16 cellular contexts compared by ENCODE assay signal in the genomic region with DNA sequence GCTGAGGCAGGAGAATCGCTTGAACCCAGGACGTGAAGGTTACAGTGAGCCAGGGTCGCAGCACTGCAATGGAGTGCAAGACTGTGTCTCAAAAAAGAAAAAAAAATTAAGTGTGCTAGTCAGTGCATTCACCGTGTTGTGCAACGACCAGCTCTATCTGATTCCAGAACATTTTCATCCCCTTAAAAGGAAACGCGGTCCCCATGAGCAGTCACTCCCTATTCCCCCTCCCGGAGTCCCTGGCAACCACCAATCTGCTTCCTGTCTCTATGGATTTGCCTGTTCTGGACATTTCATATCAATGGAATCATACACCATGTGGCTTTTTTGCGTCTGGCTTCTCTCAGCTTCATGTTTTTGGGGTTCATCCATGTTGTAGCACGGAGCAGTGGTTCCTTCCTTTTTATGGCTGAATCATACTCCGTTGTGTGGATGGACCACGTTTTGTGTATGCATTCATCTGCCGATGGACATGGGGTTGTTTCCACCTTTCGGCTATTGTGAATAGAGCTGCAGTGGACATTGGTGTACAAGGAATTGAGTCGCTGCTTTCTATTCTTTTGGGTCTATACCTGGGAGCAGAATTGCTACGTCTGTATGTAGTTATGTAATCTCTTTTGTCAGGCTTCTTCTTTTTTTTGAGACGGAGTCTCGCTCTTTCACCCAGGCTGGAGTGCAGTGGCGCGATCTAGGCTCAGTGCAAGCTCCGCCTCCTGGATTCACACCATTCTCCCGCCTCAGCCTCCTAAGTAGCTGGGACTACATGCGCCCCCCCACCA. TPM values are rescaled to one million over a fixed set of nuclear protein-coding genes. Genes with fewer than 3 reads are reported as not detected.
DNase-seq lines count a peak whose midpoint lies in the region; ATAC-seq and TF ChIP-seq lines count a peak whose summit lies in the region.
"Had no signal": no experiment of that assay in that cellular context is flagged by ENCODE, and none has a peak within 500 bp of the region (broad histone marks: within the 10 kb centered on the region; RNA-seq: fewer than 3 reads in every experiment).

No MANE protein-coding gene starts in this region.

- ATAC-seq in omental fat pad (ENCODE audit: low FRiP score) (peak; percentile 52), upper lobe of right lung (no peak), HG03025 (IDR thresholded peaks at IDR 0.05; ENCODE audit: low FRiP score, unreplicated experiment) (no peak), HG03280 (IDR thresholded peaks at IDR 0.05; ENCODE audit: unreplicated experiment) (no peak)

- intact Hi-C loops in upper lobe of right lung (cut with DNase I) = no loop called here

- H3K4me1 ChIP-seq in upper lobe of right lung = peaks cover 38% of the 10 kb centered on the region

- no peaks in the 10 kb centered on the region for H3K27me3 Mint-ChIP-seq in T-helper 2 cell treated with Interferon-gamma antibody and Interleukin-4, amounts not matched to agents 5 μg/mL and 100 μg/mL, for 36 hours (ENCODE audit: low read depth)
- H3K27me3 Mint-ChIP-seq: activated CD4-positive, alpha-beta memory T cell treated with anti-CD3 and anti-CD28 coated beads for 36 hours; activated naive CD8-positive, alpha-beta T cell treated with anti-CD3 and anti-CD28 coated beads, Interleukin-2, amount 10 ng/mL, durations not matched to agents 7 days and 5 days had no signal

- H3K4me3 Mint-ChIP-seq in T-helper 2 cell treated with Interferon-gamma antibody and Interleukin-4, amounts not matched to agents 5 μg/mL and 100 μg/mL, for 36 hours = no peak overlapping the region
- H3K4me3 Mint-ChIP-seq: activated CD4-positive, alpha-beta memory T cell treated with anti-CD3 and anti-CD28 coated beads for 36 hours; activated naive CD8-positive, alpha-beta T cell treated with anti-CD3 and anti-CD28 coated beads, Interleukin-2, amount 10 ng/mL, durations not matched to agents 7 days and 5 days had no signal

- peaks cover 15% of the 10 kb centered on the region for H3K36me3 Mint-ChIP-seq in T-helper 2 cell treated with Interferon-gamma antibody and Interleukin-4, amounts not matched to agents 5 μg/mL and 100 μg/mL, for 36 hours (ENCODE audit: low read depth)
- H3K36me3 Mint-ChIP-seq: activated CD4-positive, alpha-beta memory T cell treated with anti-CD3 and anti-CD28 coated beads for 36 hours had no signal

- H3K4me3 ChIP-seq in fibroblast of pulmonary artery (replicated peaks; ENCODE audit: low read depth, low read length) = no peak overlapping the region
- H3K4me3 ChIP-seq in upper lobe of right lung = no peak overlapping the region
- H3K4me3 ChIP-seq: MG63, SJSA1, skin epidermis had no signal

- H3K36me3 ChIP-seq in upper lobe of right lung = peaks cover 3% of the 10 kb centered on the region

- no peak for DNase-seq in T-helper 2 cell treated with Interferon-gamma antibody and Interleukin-4, amounts not matched to agents 5 μg/mL and 100 μg/mL, for 36 hours (ENCODE audit: low spot score)
- DNase-seq in T-helper 2 cell (no peak), fibroblast of pulmonary artery (ENCODE audit: low read depth) (peak; percentile 98), omental fat pad (ENCODE audit: low spot score) (no peak), upper lobe of right lung (no peak), NCI-H1417 treated with DMSO at 0.1 percent for 48 hours (lab: John Stamatoyannopoulos, UW) (no peak)
- DNase-seq: 8988T; activated CD4-positive, alpha-beta memory T cell treated with anti-CD3 and anti-CD28 coated beads for 36 hours; activated naive CD8-positive, alpha-beta T cell treated with anti-CD3 and anti-CD28 coated beads, Interleukin-2, amount 10 ng/mL, durations not matched to agents 7 days and 5 days; MG63; stimulated activated CD8-positive, alpha-beta memory T cell treated with anti-CD3 and anti-CD28 coated beads, Interleukin-4, amount 100 ng/mL, for 48 hours had no signal

- no peaks in the 10 kb centered on the region for H3K27me3 ChIP-seq in upper lobe of right lung
- H3K27me3 ChIP-seq: MG63, SJSA1 had no signal

- H3K9me3 ChIP-seq in upper lobe of right lung = no peaks in the 10 kb centered on the region
- H3K9me3 ChIP-seq: MG63, SJSA1 had no signal

- H3K27ac ChIP-seq in upper lobe of right lung = peak overlapping the region; percentile 67
- H3K27ac ChIP-seq: epithelial cell of prostate, SJSA1 had no signal

- no peaks in the 10 kb centered on the region for H3K9me3 Mint-ChIP-seq in T-helper 2 cell treated with Interferon-gamma antibody and Interleukin-4, amounts not matched to agents 5 μg/mL and 100 μg/mL, for 36 hours
- H3K9me3 Mint-ChIP-seq: activated CD4-positive, alpha-beta memory T cell treated with anti-CD3 and anti-CD28 coated beads for 36 hours; activated naive CD8-positive, alpha-beta T cell treated with anti-CD3 and anti-CD28 coated beads, Interleukin-2, amount 10 ng/mL, durations not matched to agents 7 days and 5 days had no signal

- H3K4me1 Mint-ChIP-seq in T-helper 2 cell treated with Interferon-gamma antibody and Interleukin-4, amounts not matched to agents 5 μg/mL and 100 μg/mL, for 36 hours (ENCODE audit: low read depth) = peaks cover 12% of the 10 kb centered on the region

- H3K27ac Mint-ChIP-seq in T-helper 2 cell treated with Interferon-gamma antibody and Interleukin-4, amounts not matched to agents 5 μg/mL and 100 μg/mL, for 36 hours = peak overlapping the region; percentile 8
- H3K27ac Mint-ChIP-seq: activated CD4-positive, alpha-beta memory T cell treated with anti-CD3 and anti-CD28 coated beads for 36 hours; activated naive CD8-positive, alpha-beta T cell treated with anti-CD3 and anti-CD28 coated beads, Interleukin-2, amount 10 ng/mL, durations not matched to agents 7 days and 5 days had no signal

- TF ChIP-seq CTCF in fibroblast of pulmonary artery (IDR thresholded peaks at IDR 0.05; ENCODE audit: low read length, missing control alignments) (no peak), omental fat pad (IDR thresholded peaks at IDR 0.05) (no peak), upper lobe of right lung (IDR thresholded peaks at IDR 0.05) (no peak)

RNA-seq across cellular contexts. Expression of gene MYO9B, which starts 19.8 kb away (rescaled TPM):
- total RNA-seq in omental fat pad (100 to 1,000 TPM in 2 of 4 donors, 10 to 100 TPM in 2; 52.7 to 149 (median 85.7) TPM), upper lobe of right lung (137 TPM)

RNA-seq across cellular contexts. Expression of gene HAUS8, which starts 20.1 kb away (rescaled TPM):
- total RNA-seq in omental fat pad (1 to 10 TPM; 4.0 to 7.3 (median 6.1) TPM), upper lobe of right lung (8.1 TPM)
